ENCODE assay signal across 1 cellular context in the genomic region with DNA sequence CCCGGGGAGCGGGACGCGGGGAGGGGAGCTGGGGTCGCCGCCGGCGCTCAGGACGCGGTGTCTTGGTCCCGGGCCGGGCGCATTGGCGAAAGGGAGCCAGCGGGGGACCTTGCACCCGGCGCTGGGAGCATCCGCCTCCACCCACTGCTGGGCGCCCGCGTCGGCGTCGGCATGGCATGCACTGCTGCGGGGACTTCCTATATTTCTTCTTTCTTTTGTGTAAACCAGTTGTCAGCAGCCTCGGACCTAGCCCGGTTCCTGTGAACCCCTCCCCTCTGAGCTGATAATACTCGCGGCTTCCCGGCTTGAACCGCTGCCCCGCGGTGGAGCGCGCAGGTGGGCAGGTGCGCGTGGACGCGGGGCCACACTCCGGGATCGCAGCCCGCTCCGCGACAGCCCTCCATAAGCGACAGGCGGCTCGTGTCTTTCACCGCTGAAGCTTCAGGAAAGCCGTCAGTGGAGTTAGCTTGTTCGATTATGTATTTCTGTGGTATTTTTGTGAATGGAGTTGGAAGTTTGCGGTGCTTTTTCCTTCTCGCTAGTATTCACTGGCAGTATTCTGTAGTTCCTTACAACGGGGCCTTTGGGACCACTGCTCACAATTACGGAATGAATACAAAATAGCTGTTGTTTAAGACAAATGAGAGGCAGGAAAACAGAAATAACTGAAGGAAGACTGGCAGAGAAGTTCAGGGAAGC.
TF ChIP-seq lines count a peak whose summit lies in the region.

No MANE protein-coding gene starts in this region.

TF ChIP-seq in HepG2, 621 proteins besides CTCF, POLR2A, EP300 and RAD21 (continued from another document):
- TF ChIP-seq ZNF614 (CRISPR knock-in tag; IDR thresholded peaks at IDR 0.05; ENCODE audit: borderline replicate concordance) (no peak), TMF1 (CRISPR knock-in tag; IDR thresholded peaks at IDR 0.05; ENCODE audit: low read depth) (no peak), GLI4 (CRISPR knock-in tag; IDR thresholded peaks at IDR 0.05; ENCODE audit: borderline replicate concordance) (0 out of 2 replicates have a peak, but pooled peaks have one; percentile 36), RXRA (CRISPR knock-in tag; IDR thresholded peaks at IDR 0.05) (0 out of 2 replicates have a peak, but pooled peaks have one; percentile 22), ZNF777 (CRISPR knock-in tag; IDR thresholded peaks at IDR 0.05) (peak; percentile 37), SOX13 (IDR thresholded peaks at IDR 0.05) (no peak), SOX13 (CRISPR knock-in tag; conservative IDR thresholded peaks at IDR 0.05 in 1 of 2, IDR thresholded peaks at IDR 0.05 in 1 of 2) (0 out of 4 replicates have a peak, but pooled peaks of 1 of the 2 experiments have one; percentile 13), KDM5B (CRISPR knock-in tag; IDR thresholded peaks at IDR 0.05; ENCODE audit: borderline replicate concordance) (0 out of 2 replicates have a peak, but pooled peaks have one; percentile 49), ZZZ3 (CRISPR knock-in tag; IDR thresholded peaks at IDR 0.05; ENCODE audit: borderline replicate concordance) (no peak), RAD51 (IDR thresholded peaks at IDR 0.05; ENCODE audit: borderline replicate concordance) (no peak), TCF12 (IDR thresholded peaks at IDR 0.05) (no peak), TCF12 (CRISPR knock-in tag; IDR thresholded peaks at IDR 0.05) (no peak), ZNF232 (CRISPR knock-in tag; IDR thresholded peaks at IDR 0.05; ENCODE audit: borderline replicate concordance) (0 out of 2 replicates have a peak, but pooled peaks have one; percentile 21), YEATS4 (CRISPR knock-in tag; IDR thresholded peaks at IDR 0.05; ENCODE audit: borderline replicate concordance) (peak; percentile 62), GATAD1 (CRISPR knock-in tag; IDR thresholded peaks at IDR 0.05) (0 out of 2 replicates have a peak, but pooled peaks have one; percentile 13), KAT7 (CRISPR knock-in tag; IDR thresholded peaks at IDR 0.05; ENCODE audit: borderline replicate concordance) (peak; percentile 44; the same call in 1 of the 2 replicates), SIN3A (IDR thresholded peaks at IDR 0.05; ENCODE audit: borderline replicate concordance, low read depth, low read length) (peak; percentile 24; the same call in 1 of the 2 replicates), ZFP36 (IDR thresholded peaks at IDR 0.05; ENCODE audit: borderline replicate concordance, low read depth, low read length, partially characterized antibody) (no peak)
- TF ChIP-seq, protein P1, sequence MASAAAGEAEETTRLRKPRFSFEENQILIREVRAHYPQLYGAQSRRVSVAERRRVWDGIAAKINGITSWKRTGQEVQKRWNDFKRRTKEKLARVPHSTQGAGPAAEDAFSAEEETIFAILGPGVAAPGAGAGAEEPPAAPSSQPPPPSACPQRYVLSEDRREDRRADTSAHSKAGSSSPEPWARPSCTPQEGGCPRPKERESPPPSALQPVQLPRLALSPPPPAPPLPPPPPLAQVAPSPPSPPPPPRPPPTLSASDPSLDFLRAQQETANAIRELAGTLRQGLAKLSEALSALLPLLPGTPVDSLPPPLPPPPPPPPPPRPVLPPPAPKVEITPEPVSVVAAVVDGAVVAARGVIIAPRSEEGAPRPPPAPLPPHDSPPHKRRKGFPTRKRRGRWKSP (CRISPR knock-in tag; IDR thresholded peaks at IDR 0.05) = peak; percentile 58; the same call in 1 of the 2 replicates
- TF ChIP-seq, protein P2, sequence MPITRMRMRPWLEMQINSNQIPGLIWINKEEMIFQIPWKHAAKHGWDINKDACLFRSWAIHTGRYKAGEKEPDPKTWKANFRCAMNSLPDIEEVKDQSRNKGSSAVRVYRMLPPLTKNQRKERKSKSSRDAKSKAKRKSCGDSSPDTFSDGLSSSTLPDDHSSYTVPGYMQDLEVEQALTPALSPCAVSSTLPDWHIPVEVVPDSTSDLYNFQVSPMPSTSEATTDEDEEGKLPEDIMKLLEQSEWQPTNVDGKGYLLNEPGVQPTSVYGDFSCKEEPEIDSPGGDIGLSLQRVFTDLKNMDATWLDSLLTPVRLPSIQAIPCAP (CRISPR knock-in tag; IDR thresholded peaks at IDR 0.05; ENCODE audit: low read depth) = no peak
- TF ChIP-seq, protein P3, sequence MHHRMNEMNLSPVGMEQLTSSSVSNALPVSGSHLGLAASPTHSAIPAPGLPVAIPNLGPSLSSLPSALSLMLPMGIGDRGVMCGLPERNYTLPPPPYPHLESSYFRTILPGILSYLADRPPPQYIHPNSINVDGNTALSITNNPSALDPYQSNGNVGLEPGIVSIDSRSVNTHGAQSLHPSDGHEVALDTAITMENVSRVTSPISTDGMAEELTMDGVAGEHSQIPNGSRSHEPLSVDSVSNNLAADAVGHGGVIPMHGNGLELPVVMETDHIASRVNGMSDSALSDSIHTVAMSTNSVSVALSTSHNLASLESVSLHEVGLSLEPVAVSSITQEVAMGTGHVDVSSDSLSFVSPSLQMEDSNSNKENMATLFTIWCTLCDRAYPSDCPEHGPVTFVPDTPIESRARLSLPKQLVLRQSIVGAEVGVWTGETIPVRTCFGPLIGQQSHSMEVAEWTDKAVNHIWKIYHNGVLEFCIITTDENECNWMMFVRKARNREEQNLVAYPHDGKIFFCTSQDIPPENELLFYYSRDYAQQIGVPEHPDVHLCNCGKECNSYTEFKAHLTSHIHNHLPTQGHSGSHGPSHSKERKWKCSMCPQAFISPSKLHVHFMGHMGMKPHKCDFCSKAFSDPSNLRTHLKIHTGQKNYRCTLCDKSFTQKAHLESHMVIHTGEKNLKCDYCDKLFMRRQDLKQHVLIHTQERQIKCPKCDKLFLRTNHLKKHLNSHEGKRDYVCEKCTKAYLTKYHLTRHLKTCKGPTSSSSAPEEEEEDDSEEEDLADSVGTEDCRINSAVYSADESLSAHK (CRISPR knock-in tag; IDR thresholded peaks at IDR 0.05; ENCODE audit: borderline replicate concordance) = no peak
- TF ChIP-seq, protein P4, sequence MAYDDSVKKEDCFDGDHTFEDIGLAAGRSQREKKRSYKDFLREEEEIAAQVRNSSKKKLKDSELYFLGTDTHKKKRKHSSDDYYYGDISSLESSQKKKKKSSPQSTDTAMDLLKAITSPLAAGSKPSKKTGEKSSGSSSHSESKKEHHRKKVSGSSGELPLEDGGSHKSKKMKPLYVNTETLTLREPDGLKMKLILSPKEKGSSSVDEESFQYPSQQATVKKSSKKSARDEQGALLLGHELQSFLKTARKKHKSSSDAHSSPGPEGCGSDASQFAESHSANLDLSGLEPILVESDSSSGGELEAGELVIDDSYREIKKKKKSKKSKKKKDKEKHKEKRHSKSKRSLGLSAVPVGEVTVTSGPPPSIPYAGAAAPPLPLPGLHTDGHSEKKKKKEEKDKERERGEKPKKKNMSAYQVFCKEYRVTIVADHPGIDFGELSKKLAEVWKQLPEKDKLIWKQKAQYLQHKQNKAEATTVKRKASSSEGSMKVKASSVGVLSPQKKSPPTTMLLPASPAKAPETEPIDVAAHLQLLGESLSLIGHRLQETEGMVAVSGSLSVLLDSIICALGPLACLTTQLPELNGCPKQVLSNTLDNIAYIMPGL (CRISPR knock-in tag; IDR thresholded peaks at IDR 0.05; ENCODE audit: borderline replicate concordance in 1 of 2, low read depth in 1 of 2) = peak in 1 of 2 experiments; percentile 58; a peak in 1 of 4 replicates
- TF ChIP-seq, protein P5, sequence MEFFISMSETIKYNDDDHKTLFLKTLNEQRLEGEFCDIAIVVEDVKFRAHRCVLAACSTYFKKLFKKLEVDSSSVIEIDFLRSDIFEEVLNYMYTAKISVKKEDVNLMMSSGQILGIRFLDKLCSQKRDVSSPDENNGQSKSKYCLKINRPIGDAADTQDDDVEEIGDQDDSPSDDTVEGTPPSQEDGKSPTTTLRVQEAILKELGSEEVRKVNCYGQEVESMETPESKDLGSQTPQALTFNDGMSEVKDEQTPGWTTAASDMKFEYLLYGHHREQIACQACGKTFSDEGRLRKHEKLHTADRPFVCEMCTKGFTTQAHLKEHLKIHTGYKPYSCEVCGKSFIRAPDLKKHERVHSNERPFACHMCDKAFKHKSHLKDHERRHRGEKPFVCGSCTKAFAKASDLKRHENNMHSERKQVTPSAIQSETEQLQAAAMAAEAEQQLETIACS (CRISPR knock-in tag; IDR thresholded peaks at IDR 0.05) = peak; percentile 59
- TF ChIP-seq, protein P6, sequence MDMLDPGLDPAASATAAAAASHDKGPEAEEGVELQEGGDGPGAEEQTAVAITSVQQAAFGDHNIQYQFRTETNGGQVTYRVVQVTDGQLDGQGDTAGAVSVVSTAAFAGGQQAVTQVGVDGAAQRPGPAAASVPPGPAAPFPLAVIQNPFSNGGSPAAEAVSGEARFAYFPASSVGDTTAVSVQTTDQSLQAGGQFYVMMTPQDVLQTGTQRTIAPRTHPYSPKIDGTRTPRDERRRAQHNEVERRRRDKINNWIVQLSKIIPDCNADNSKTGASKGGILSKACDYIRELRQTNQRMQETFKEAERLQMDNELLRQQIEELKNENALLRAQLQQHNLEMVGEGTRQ (IDR thresholded peaks at IDR 0.05; ENCODE audit: low read depth, low read length) = no peak
- TF ChIP-seq, protein P6 (CRISPR knock-in tag; IDR thresholded peaks at IDR 0.05; ENCODE audit: borderline replicate concordance) = no peak
